ENCODE assay signal across 8 cellular contexts in genomic region chr2:240565267-240566202, GRCh38. TPM values are rescaled to one million over a fixed set of nuclear protein-coding genes. Genes with fewer than 3 reads are reported as not detected.
DNase-seq lines count a peak whose midpoint lies in the region; ATAC-seq and TF ChIP-seq lines count a peak whose summit lies in the region.

No MANE protein-coding gene starts in this region.

- CTCF ChIA-PET in WTC11 (lab: Charles Lee): interaction anchor here (0.6 to 3.3 kb wide), 14 partner anchors 8 to 332 kb away, joined by 3 to 40 read pairs (median 4); partner anchors contain the start of genes ANKMY1 and CAPN10

- peak overlapping the region; percentile 77 for H2AFZ ChIP-seq in GM23248

- peaks cover 29% of the 10 kb centered on the region for H3K4me1 Mint-ChIP-seq in WTC11

- POLR2A ChIA-PET in WTC11 (lab: Charles Lee): interaction anchor here (0.6 to 1.0 kb wide), 2 partner anchors 21 to 260 kb away, joined by 3 to 6 read pairs; partner anchors contain the start of gene CAPN10

- peaks cover 28% of the 10 kb centered on the region for H3K27me3 Mint-ChIP-seq in WTC11 (ENCODE audit: low read depth)

- H3K4me3 Mint-ChIP-seq in WTC11: no peak overlapping the region

- no peak overlapping the region for H3K27ac Mint-ChIP-seq in WTC11

- H3K4me1 ChIP-seq in GM23248 (ENCODE audit: insufficient read depth): peaks cover 29% of the 10 kb centered on the region

- H3K36me3 ChIP-seq in GM23248 (ENCODE audit: low read depth) (no peaks in the 10 kb centered on the region), MG63 (peaks cover 12% of the 10 kb centered on the region)

- H3K9me3 Mint-ChIP-seq in WTC11: no peaks in the 10 kb centered on the region

- H3K79me2 ChIP-seq in GM23248 (ENCODE audit: insufficient read depth): 0 out of 2 replicates have a peak, but pooled peaks cover 7% of the 10 kb centered on the region

- H3K9me3 ChIP-seq in GM23248 (ENCODE audit: low read depth) (no peaks in the 10 kb centered on the region), MG63 (no peaks in the 10 kb centered on the region)

- peaks cover 21% of the 10 kb centered on the region for H3F3A ChIP-seq in GM23248 (ENCODE audit: insufficient read depth)

- WGBS in GM23248 (ENCODE audit: low coverage in 1 of 2, low lambda C conversion rate in 2 of 2, missing lambda C conversion rate in 2 of 2), 2 experiments: 66% methylated on average over 26 to 27 of the region's 27 CpGs

- no peaks in the 10 kb centered on the region for H3K27me3 ChIP-seq in GM23248 (replicated peaks; ENCODE audit: insufficient read depth)
- no peaks in the 10 kb centered on the region for H3K27me3 ChIP-seq in MG63

- DNase-seq in GDM1 (lab: John Stamatoyannopoulos, UW): peak; percentile 95
- DNase-seq in GM23248: peak; percentile 86
- DNase-seq in MG63: peak; percentile 87
- no peak for DNase-seq in WTC11 (ENCODE audit: low spot score)
- DNase-seq in caudate nucleus (lab: John Stamatoyannopoulos, UW): peak in 6 of 61 donors; percentile 37 to 46 (median 42)
- DNase-seq in lung microvascular endothelial cell (ENCODE audit: low read depth in 2 of 2): peak; percentile 86 to 87
- DNase-seq in stimulated activated CD8-positive, alpha-beta memory T cell treated with anti-CD3 and anti-CD28 coated beads, Interleukin-15, amount 100 ng/mL, for 4 hours (ENCODE audit: low read depth in 2 of 2): peak; percentile 82 to 85
- DNase-seq in NCI-H748 treated with DMSO at 0.1 percent for 48 hours (lab: John Stamatoyannopoulos, UW): no peak

- H4K20me1 ChIP-seq in GM23248 (ENCODE audit: insufficient read depth): no peaks in the 10 kb centered on the region

- peak overlapping the region; percentile 68 for H3K9ac ChIP-seq in GM23248

- peak overlapping the region; percentile 54 for H3K4me3 ChIP-seq in GM23248
- H3K4me3 ChIP-seq in MG63: peak overlapping the region; percentile 30

- in situ Hi-C loops in GM23248 (cut with MboI): no loop called here

- peak overlapping the region; percentile 60 for H3K4me2 ChIP-seq in GM23248 (ENCODE audit: unreplicated experiment)

- H3K36me3 Mint-ChIP-seq in WTC11: no peaks in the 10 kb centered on the region

- H3K27ac ChIP-seq in GM23248 (peak overlapping the region; percentile 72), caudate nucleus (ENCODE audit: low read depth, low read length) (peak overlapping the region; percentile 89)

- TF ChIP-seq CTCF in WTC11 (IDR thresholded peaks at IDR 0.05): no peak

- ATAC-seq in WTC11: no peak

- H3K9me2 ChIP-seq in GM23248 (ENCODE audit: insufficient read depth): no peaks in the 10 kb centered on the region

TF ChIP-seq in WTC11, 78 proteins besides CTCF, POLR2A, EP300 and RAD21:
- peak; percentile 98 for TF ChIP-seq GABPB1 (CRISPR knock-in tag; IDR thresholded peaks at IDR 0.05)
- TF ChIP-seq RELA (CRISPR knock-in tag; IDR thresholded peaks at IDR 0.05; ENCODE audit: borderline replicate concordance): no peak
- no peak for TF ChIP-seq ARID4B (CRISPR knock-in tag; IDR thresholded peaks at IDR 0.05; ENCODE audit: borderline replicate concordance)

RNA-seq across cellular contexts. Expression of gene RNPEPL1, which starts 2.7 kb away (rescaled TPM):
- 20.2 and 23.0 TPM in 2 replicates for total RNA-seq in GM23248 (2014; rRNA removed; shearing (Covaris generic))
- polyA plus RNA-seq in GM23248 (2016; fragmentation: Nextera tagmentation; extraction: Ambion mirVana): 11.1 and 11.2 TPM in 2 replicates
- 13.6 and 13.9 TPM in 2 replicates for total RNA-seq in MG63 (2014; rRNA removed; shearing (Covaris generic); ENCODE audit: low replicate concordance)
- total RNA-seq in WTC11 (2021) (18.8 to 20.5 TPM (median 19.4 TPM) in 3 replicates), lung microvascular endothelial cell (16.6 and 19.8 TPM in 2 replicates)

RNA-seq across cellular contexts. Expression of gene DUSP28, which starts 5.4 kb away (rescaled TPM):
- 1.5 and 3.2 TPM in 2 replicates for total RNA-seq in GM23248 (2014; rRNA removed; shearing (Covaris generic))
- polyA plus RNA-seq in GM23248 (2016; fragmentation: Nextera tagmentation; extraction: Ambion mirVana): 4.9 and 5.8 TPM in 2 replicates
- total RNA-seq in MG63 (2014; rRNA removed; shearing (Covaris generic); ENCODE audit: low replicate concordance): 6.3 and 7.3 TPM in 2 replicates
- total RNA-seq in WTC11 (2021) (2.2 to 2.3 TPM (median 2.2 TPM) in 3 replicates), lung microvascular endothelial cell (2.0 and 2.2 TPM in 2 replicates)

RNA-seq across cellular contexts. Expression of gene ANKMY1, which starts 7.7 kb away (rescaled TPM):
- 10.1 and 12.8 TPM in 2 replicates for total RNA-seq in GM23248 (2014; rRNA removed; shearing (Covaris generic))
- polyA plus RNA-seq in GM23248 (2016; fragmentation: Nextera tagmentation; extraction: Ambion mirVana): 5.1 and 5.6 TPM in 2 replicates
- total RNA-seq in MG63 (2014; rRNA removed; shearing (Covaris generic); ENCODE audit: low replicate concordance): 10.2 and 23.8 TPM in 2 replicates
- total RNA-seq in WTC11 (2021) (4.6 to 7.8 TPM (median 5.2 TPM) in 3 replicates), lung microvascular endothelial cell (3.5 and 6.0 TPM in 2 replicates)

RNA-seq across cellular contexts. Expression of gene CAPN10, which starts 21.0 kb away (rescaled TPM):
- total RNA-seq in GM23248 (2014; rRNA removed; shearing (Covaris generic)): 13.3 and 29.5 TPM in 2 replicates
- polyA plus RNA-seq in GM23248 (2016; fragmentation: Nextera tagmentation; extraction: Ambion mirVana): 10.0 and 11.5 TPM in 2 replicates
- 12.5 and 18.4 TPM in 2 replicates for total RNA-seq in MG63 (2014; rRNA removed; shearing (Covaris generic); ENCODE audit: low replicate concordance)
- total RNA-seq in WTC11 (2021): 51.4 to 61.3 TPM (median 54.6 TPM) in 3 replicates
- 15.7 and 31.2 TPM in 2 replicates for total RNA-seq in lung microvascular endothelial cell

RNA-seq across cellular contexts. Expression of gene GPR35, which starts 59.7 kb away (rescaled TPM):
- 0.25 TPM in 1 of 2 replicates, not detected in the other for total RNA-seq in GM23248 (2014; rRNA removed; shearing (Covaris generic))
- 0.14 and 0.27 TPM in 2 replicates for polyA plus RNA-seq in GM23248 (2016; fragmentation: Nextera tagmentation; extraction: Ambion mirVana)
- 0.35 and 2.2 TPM in 2 replicates for total RNA-seq in MG63 (2014; rRNA removed; shearing (Covaris generic); ENCODE audit: low replicate concordance)
- total RNA-seq in WTC11 (2021) (0.22 to 0.60 TPM (median 0.46 TPM) in 3 replicates), lung microvascular endothelial cell (0.40 TPM in 1 of 2 replicates, not detected in the other)

Comparison
In these comparisons a context has a peak if more than half of its experiments do, and no peak if none do; other contexts are left out.
1. DNase-seq: peak in GDM1 (single experiment), GM23248 (single experiment), MG63 (single experiment), lung microvascular endothelial cell (2 of 2) and stimulated activated CD8-positive, alpha-beta memory T cell treated with anti-CD3 and anti-CD28 coated beads, Interleukin-15, amount 100 ng/mL, for 4 hours (2 of 2); none in WTC11 (single experiment) and NCI-H748 treated with DMSO at 0.1 percent for 48 hours (single experiment).